7 cellular contexts compared by ENCODE assay signal in the genomic region with DNA sequence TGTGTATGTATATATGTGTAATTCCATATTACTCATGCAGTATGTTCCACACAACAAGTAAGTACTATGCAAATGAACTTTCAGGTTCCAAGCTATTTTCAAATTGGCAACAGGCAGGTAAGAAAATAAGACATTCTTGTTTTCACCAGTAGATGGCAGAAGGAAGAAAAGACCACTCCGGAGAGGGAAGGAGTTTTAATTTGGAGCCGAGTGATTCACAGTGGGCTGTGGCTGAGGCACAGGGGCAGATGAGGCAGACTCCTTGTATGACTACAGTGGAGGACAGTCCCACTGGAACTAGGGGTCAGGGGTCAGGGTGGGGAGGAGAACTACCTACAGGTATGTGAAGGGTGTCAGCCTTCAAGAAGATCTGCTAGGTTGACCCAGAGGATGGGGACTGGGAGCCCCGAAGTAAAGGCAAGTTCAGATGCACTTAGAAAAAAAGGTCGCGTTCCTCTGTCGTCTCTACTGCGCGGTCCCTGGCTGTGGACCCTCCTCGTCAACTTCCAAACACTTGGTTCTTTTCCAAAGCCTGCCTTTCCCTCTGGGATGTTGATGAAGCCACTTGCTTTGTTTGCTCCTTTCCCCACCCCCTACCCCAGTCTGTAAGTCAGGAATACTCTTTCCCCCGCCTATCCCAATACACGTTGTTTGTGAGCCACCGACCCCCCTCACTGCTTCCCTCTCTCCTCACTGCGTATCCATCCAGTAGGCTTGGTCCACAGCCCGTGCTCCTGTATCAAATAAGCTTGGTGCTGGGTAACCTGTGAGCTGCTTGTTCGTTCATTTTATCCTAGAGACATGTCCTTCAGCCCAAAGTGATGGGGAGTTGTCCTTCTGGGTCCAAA. TPM values are rescaled to one million over a fixed set of nuclear protein-coding genes. Genes with fewer than 3 reads are reported as not detected.
DNase-seq lines count a peak whose midpoint lies in the region; ATAC-seq and TF ChIP-seq lines count a peak whose summit lies in the region.

No MANE protein-coding gene starts in this region.

- DNase-seq in GM12865 (ENCODE audit: low read depth) (peak; percentile 44), OCI-LY7 (ENCODE audit: low spot score) (peak; percentile 41), glomerular endothelial cell (ENCODE audit: extremely low read depth, low read depth, low spot score) (peak; percentile 65), progenitor cell of endocrine pancreas (ENCODE audit: low spot score, unreplicated experiment) (peak; percentile 30)
- no peak for DNase-seq in activated T-helper 2 cell treated with anti-CD3 and anti-CD28 coated beads, Interferon-gamma antibody, Interleukin-2, Interleukin-4, amounts not matched to agents 10 μg/mL and 5 μg/mL and 100 μg/mL, durations not matched to agents 14 hours and 24 hours and 36 hours (ENCODE audit: low spot score)

- POLR2A ChIA-PET in OCI-LY7 (lab: Charles Lee), result interaction anchor here (0.6 kb wide), 2 partner anchors 10 to 215 kb away, joined by 3 to 6 read pairs; no protein-coding TSS in a partner anchor

- no TSS peak for BruUV-seq in OCI-LY7 (replicated peaks; lab: Mats Ljungman, UMichigan)

- intact Hi-C loops in OCI-LY7 (cut with micrococcal nuclease; ENCODE audit: unreplicated experiment), result no loop called here
- intact Hi-C loops in activated T-helper 2 cell treated with anti-CD3 and anti-CD28 coated beads, Interferon-gamma antibody, Interleukin-2, Interleukin-4, amounts not matched to agents 10 μg/mL and 5 μg/mL and 100 μg/mL, durations not matched to agents 14 hours and 24 hours and 36 hours (cut with micrococcal nuclease), result loop anchor here (2.0 to 10.0 kb wide), 3 partner anchors 48 to 358 kb away; a partner anchor contains a TSS

- H3K4me1 Mint-ChIP-seq in activated T-helper 2 cell treated with anti-CD3 and anti-CD28 coated beads, Interferon-gamma antibody, Interleukin-2, Interleukin-4, amounts not matched to agents 10 μg/mL and 5 μg/mL and 100 μg/mL, durations not matched to agents 14 hours and 24 hours and 36 hours (ENCODE audit: low read depth), result peaks cover 17% of the 10 kb centered on the region
- peaks cover 6% of the 10 kb centered on the region for H3K4me1 Mint-ChIP-seq in progenitor cell of endocrine pancreas (ENCODE audit: low read depth)

- H3K9me2 ChIP-seq in OCI-LY7 (ENCODE audit: insufficient read depth, low read length), result no peaks in the 10 kb centered on the region

- no peaks in the 10 kb centered on the region for H3K79me2 ChIP-seq in OCI-LY7 (ENCODE audit: insufficient read depth, low read depth, low read length)

- no peaks in the 10 kb centered on the region for H3K4me1 ChIP-seq in OCI-LY7 (ENCODE audit: insufficient read depth, low read length, poor library complexity, severe bottlenecking)

- no peaks in the 10 kb centered on the region for H3K27me3 Mint-ChIP-seq in activated T-helper 2 cell treated with anti-CD3 and anti-CD28 coated beads, Interferon-gamma antibody, Interleukin-2, Interleukin-4, amounts not matched to agents 10 μg/mL and 5 μg/mL and 100 μg/mL, durations not matched to agents 14 hours and 24 hours and 36 hours (ENCODE audit: low read depth)
- no peaks in the 10 kb centered on the region for H3K27me3 Mint-ChIP-seq in progenitor cell of endocrine pancreas

- H3K36me3 ChIP-seq in OCI-LY7 (ENCODE audit: insufficient read depth, low read length), result peaks cover 27% of the 10 kb centered on the region

- no peak overlapping the region for H3K4me3 Mint-ChIP-seq in activated T-helper 2 cell treated with anti-CD3 and anti-CD28 coated beads, Interferon-gamma antibody, Interleukin-2, Interleukin-4, amounts not matched to agents 10 μg/mL and 5 μg/mL and 100 μg/mL, durations not matched to agents 14 hours and 24 hours and 36 hours (ENCODE audit: low read depth)
- H3K4me3 Mint-ChIP-seq in progenitor cell of endocrine pancreas (ENCODE audit: low read depth), result no peak overlapping the region

- TF ChIP-seq CTCF in GM12865 (IDR thresholded peaks at IDR 0.05; ENCODE audit: insufficient read depth, low read depth, low read length, missing control alignments), result peak; percentile 43
- TF ChIP-seq CTCF in OCI-LY7 (conservative IDR thresholded peaks at IDR 0.05; ENCODE audit: low read length), result peak; percentile 80
- peak; percentile 79 for TF ChIP-seq CTCF in progenitor cell of endocrine pancreas (IDR thresholded peaks at IDR 0.05; ENCODE audit: unreplicated experiment)

- no peaks in the 10 kb centered on the region for H3K9me3 Mint-ChIP-seq in activated T-helper 2 cell treated with anti-CD3 and anti-CD28 coated beads, Interferon-gamma antibody, Interleukin-2, Interleukin-4, amounts not matched to agents 10 μg/mL and 5 μg/mL and 100 μg/mL, durations not matched to agents 14 hours and 24 hours and 36 hours
- H3K9me3 Mint-ChIP-seq in progenitor cell of endocrine pancreas (ENCODE audit: low read depth), result no peaks in the 10 kb centered on the region

- H2AFZ ChIP-seq in OCI-LY7 (ENCODE audit: low read length), result no peak overlapping the region

- peak overlapping the region; percentile 60 for H3K27ac Mint-ChIP-seq in activated T-helper 2 cell treated with anti-CD3 and anti-CD28 coated beads, Interferon-gamma antibody, Interleukin-2, Interleukin-4, amounts not matched to agents 10 μg/mL and 5 μg/mL and 100 μg/mL, durations not matched to agents 14 hours and 24 hours and 36 hours
- H3K27ac Mint-ChIP-seq in progenitor cell of endocrine pancreas, result no peak overlapping the region

- peaks cover 41% of the 10 kb centered on the region for H3K36me3 Mint-ChIP-seq in activated T-helper 2 cell treated with anti-CD3 and anti-CD28 coated beads, Interferon-gamma antibody, Interleukin-2, Interleukin-4, amounts not matched to agents 10 μg/mL and 5 μg/mL and 100 μg/mL, durations not matched to agents 14 hours and 24 hours and 36 hours (ENCODE audit: low read depth)
- H3K36me3 Mint-ChIP-seq in progenitor cell of endocrine pancreas (ENCODE audit: insufficient read depth), result peaks cover 25% of the 10 kb centered on the region

- no peaks in the 10 kb centered on the region for H3K9me3 ChIP-seq in OCI-LY7 (ENCODE audit: low read length)

- ATAC-seq in HG03432 (IDR thresholded peaks at IDR 0.05; ENCODE audit: unreplicated experiment) (peak; percentile 63), GM18520 (IDR thresholded peaks at IDR 0.05; ENCODE audit: unreplicated experiment) (no peak)

- H3K27ac ChIP-seq in OCI-LY7 (ENCODE audit: low read depth, low read length, poor library complexity, severe bottlenecking), result no peak overlapping the region

- no peak overlapping the region for H3K4me2 ChIP-seq in OCI-LY7 (ENCODE audit: low read length)

- H3K4me3 ChIP-seq in GM12865 (ENCODE audit: low read depth, low read length), result no peak overlapping the region
- H3K4me3 ChIP-seq in OCI-LY7 (ENCODE audit: low read depth, low read length, poor library complexity, severe bottlenecking), result no peak overlapping the region

- no peaks in the 10 kb centered on the region for H4K20me1 ChIP-seq in OCI-LY7 (ENCODE audit: insufficient read depth, low read length)

- CTCF ChIA-PET in OCI-LY7 (lab: Charles Lee; ENCODE audit: unreplicated experiment), result interaction anchor here (0.6 kb wide), 1 partner anchor 10 kb away, joined by 4 read pairs; no protein-coding TSS in a partner anchor

RNA-seq across cellular contexts. Expression of a gene that starts 24.1 kb away (rescaled TPM):
- total RNA-seq in OCI-LY7 (2014; rRNA removed; shearing (Covaris generic)), result 39.8 and 45.1 TPM in 2 replicates
- total RNA-seq in OCI-LY7 (2022) (50.4 and 59.1 TPM in 2 replicates), glomerular endothelial cell (49.5 and 51.6 TPM in 2 replicates), progenitor cell of endocrine pancreas (115 TPM in 2 replicates)
- 114 and 120 TPM in 2 replicates for total RNA-seq in activated T-helper 2 cell treated with anti-CD3 and anti-CD28 coated beads, Interferon-gamma antibody, Interleukin-2, Interleukin-4, amounts not matched to agents 10 μg/mL and 5 μg/mL and 100 μg/mL, durations not matched to agents 14 hours and 24 hours and 36 hours

RNA-seq across cellular contexts. Expression of a gene that starts 51.8 kb away (rescaled TPM):
- total RNA-seq in OCI-LY7 (2014; rRNA removed; shearing (Covaris generic)), result 12.2 and 22.5 TPM in 2 replicates
- total RNA-seq in OCI-LY7 (2022) (25.8 and 29.5 TPM in 2 replicates), glomerular endothelial cell (27.5 and 31.4 TPM in 2 replicates), progenitor cell of endocrine pancreas (5.3 and 5.4 TPM in 2 replicates)
- total RNA-seq in activated T-helper 2 cell treated with anti-CD3 and anti-CD28 coated beads, Interferon-gamma antibody, Interleukin-2, Interleukin-4, amounts not matched to agents 10 μg/mL and 5 μg/mL and 100 μg/mL, durations not matched to agents 14 hours and 24 hours and 36 hours, result 5.3 and 6.0 TPM in 2 replicates

RNA-seq across cellular contexts. Expression of a gene that starts 54.1 kb away (rescaled TPM):
- total RNA-seq in OCI-LY7 (2014; rRNA removed; shearing (Covaris generic)), result not detected in 2 replicates
- 0.25 TPM in 1 of 2 replicates, not detected in the other for total RNA-seq in OCI-LY7 (2022)
- not detected in 2 replicates for total RNA-seq in activated T-helper 2 cell treated with anti-CD3 and anti-CD28 coated beads, Interferon-gamma antibody, Interleukin-2, Interleukin-4, amounts not matched to agents 10 μg/mL and 5 μg/mL and 100 μg/mL, durations not matched to agents 14 hours and 24 hours and 36 hours
- total RNA-seq in glomerular endothelial cell, result 14.9 and 18.7 TPM in 2 replicates
- 4.0 and 7.1 TPM in 2 replicates for total RNA-seq in progenitor cell of endocrine pancreas
